In the genomic region with DNA sequence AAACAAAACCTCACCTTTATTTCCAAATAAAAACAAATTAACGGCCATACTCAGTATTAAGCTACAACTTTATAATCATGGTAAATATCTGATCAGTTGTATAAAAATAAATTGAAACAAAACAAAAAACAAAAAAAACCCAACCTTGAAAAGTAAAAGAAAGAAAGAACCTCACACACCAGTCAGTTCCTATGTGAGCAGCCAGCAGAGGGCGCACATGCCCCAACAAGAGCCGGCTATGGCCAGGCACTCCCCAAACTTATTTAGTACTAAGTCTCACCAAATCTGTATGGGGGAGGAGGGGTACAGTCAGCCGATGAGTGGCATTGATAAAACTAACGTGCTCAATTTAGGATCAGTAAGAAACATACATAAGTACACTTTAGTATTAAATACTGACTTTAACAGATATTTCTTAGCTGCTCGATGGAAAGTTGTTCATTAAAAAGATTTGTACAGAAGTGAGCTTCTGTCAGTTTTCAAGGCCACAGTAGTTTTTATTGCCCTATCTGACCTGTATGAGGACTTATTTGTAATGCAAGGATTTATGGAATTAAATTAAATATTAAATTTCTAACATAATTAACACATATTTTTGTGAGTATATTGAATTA, we compare ENCODE assay signal across 8 cellular contexts.
DNase-seq lines count a peak whose midpoint lies in the region; ATAC-seq, FAIRE-seq and TF ChIP-seq lines count a peak whose summit lies in the region.

No MANE protein-coding gene starts in this region.

- ATAC-seq in GM18907 (IDR thresholded peaks at IDR 0.05; ENCODE audit: unreplicated experiment) = peak; percentile 88
- ATAC-seq in HG03196 (IDR thresholded peaks at IDR 0.05; ENCODE audit: unreplicated experiment) = peak; percentile 72
- ATAC-seq in activated CD4-positive, alpha-beta T cell treated with anti-CD3 and anti-CD28 coated beads for 36 hours = peak; percentile 74

- H3K4me3 Mint-ChIP-seq in activated CD4-positive, alpha-beta T cell treated with anti-CD3 and anti-CD28 coated beads for 36 hours = no peak overlapping the region

- H3K27me3 Mint-ChIP-seq in activated CD4-positive, alpha-beta T cell treated with anti-CD3 and anti-CD28 coated beads for 36 hours = peaks cover 4% of the 10 kb centered on the region

- POLR2A ChIA-PET in activated CD4-positive, alpha-beta T cell treated with anti-CD3 and anti-CD28 coated beads for 36 hours (lab: Charles Lee) = no interaction called here

- peak in 1 of 3 donors; percentile 50 for TF ChIP-seq CTCF in lower leg skin (IDR thresholded peaks at IDR 0.05)

- intact Hi-C loops in activated CD4-positive, alpha-beta T cell treated with anti-CD3 and anti-CD28 coated beads for 36 hours (cut with DNase I, micrococcal nuclease) = loop anchor here (1.0 to 10.0 kb wide), 5 partner anchors 107 to 1299 kb away; partner anchors contain the start of gene TCF4 (in 2 of the 2)
- intact Hi-C loops in lower leg skin (cut with DNase I; ENCODE audit: low total_unique reads) = loop anchor here (10.0 kb wide), 1 partner anchor 1159 kb away; no protein-coding TSS in a partner anchor

- no peak for TF ChIP-seq POLR2A in lower leg skin (IDR thresholded peaks at IDR 0.05)

- no peaks in the 10 kb centered on the region for H3K36me3 Mint-ChIP-seq in activated CD4-positive, alpha-beta T cell treated with anti-CD3 and anti-CD28 coated beads for 36 hours (ENCODE audit: low read depth)

- FAIRE-seq in colon (lab: Jason Lieb, UNC) = peak; percentile 76

- no peak overlapping the region for H3K4me3 ChIP-seq in lower leg skin (ENCODE audit: low read depth, poor library complexity, severe bottlenecking)

- CTCF ChIA-PET in activated CD4-positive, alpha-beta T cell treated with anti-CD3 and anti-CD28 coated beads for 36 hours (lab: Charles Lee) = interaction anchor here (0.6 to 1.6 kb wide), 14 partner anchors 9 to 1286 kb away, joined by 3 to 6 read pairs (median 4); no protein-coding TSS in a partner anchor

- H3K27ac Mint-ChIP-seq in activated CD4-positive, alpha-beta T cell treated with anti-CD3 and anti-CD28 coated beads for 36 hours = no peak overlapping the region

- H3K9me3 Mint-ChIP-seq in activated CD4-positive, alpha-beta T cell treated with anti-CD3 and anti-CD28 coated beads for 36 hours (ENCODE audit: low read depth) = no peaks in the 10 kb centered on the region

- 21 to 23% methylated on average over 6 of the region's 6 CpGs for WGBS in lower leg skin, 2 donors

- H3K4me1 Mint-ChIP-seq in activated CD4-positive, alpha-beta T cell treated with anti-CD3 and anti-CD28 coated beads for 36 hours = peaks cover 5% of the 10 kb centered on the region

- DNase-seq in AML-193 (lab: John Stamatoyannopoulos, UW) (peak; percentile 70 to 76), NCI-H345 treated with DMSO at 0.1 percent for 48 hours (lab: John Stamatoyannopoulos, UW; ENCODE audit: unreplicated experiment) (peak; percentile 56), lower leg skin (ENCODE audit: low spot score in 2 of 2) (peak; percentile 88 to 97)
- peak; percentile 89 for DNase-seq in activated CD4-positive, alpha-beta T cell treated with anti-CD3 and anti-CD28 coated beads for 36 hours
- peak; percentile 54 for DNase-seq in stimulated activated CD8-positive, alpha-beta memory T cell treated with anti-CD3 and anti-CD28 coated beads, Interleukin-12 subunit alpha, Interleukin-12 subunit beta, amount 100 ng/mL, for 1 hour (ENCODE audit: low read depth)
